ENCODE assay signal across 19 cellular contexts in genomic region chr1:187787696-187788095, GRCh38.
DNase-seq lines count a peak whose midpoint lies in the region; ATAC-seq and TF ChIP-seq lines count a peak whose summit lies in the region.
"Had no signal": no experiment of that assay in that cellular context is flagged by ENCODE, and none has a peak within 500 bp of the region (broad histone marks: within the 10 kb centered on the region; RNA-seq: fewer than 3 reads in every experiment).

No MANE protein-coding gene starts in this region.

- peak overlapping the region; percentile 68 for H2AFZ ChIP-seq in SU-DHL-6 (ENCODE audit: low read depth, low read length, severe bottlenecking)

- no peaks in the 10 kb centered on the region for H3K36me3 ChIP-seq in SU-DHL-6 (ENCODE audit: low read length)
- H3K36me3 ChIP-seq: SJSA1 had no signal

- H3K27me3 Mint-ChIP-seq in nephron (ENCODE audit: low read depth), result no peaks in the 10 kb centered on the region

- TF ChIP-seq CTCF in SU-DHL-6 (IDR thresholded peaks at IDR 0.05; ENCODE audit: insufficient read depth, low read length, poor library complexity, severe bottlenecking) (no peak), nephron (IDR thresholded peaks at IDR 0.05; ENCODE audit: unreplicated experiment in 3 of 3) (no peak), retinal pigment epithelial cell (conservative IDR thresholded peaks at IDR 0.05; ENCODE audit: low read depth, low read length) (no peak)

- no peak overlapping the region for H3K4me2 ChIP-seq in SU-DHL-6 (ENCODE audit: low read depth, low read length, poor library complexity, severe bottlenecking)

- H4K20me1 ChIP-seq in SU-DHL-6 (ENCODE audit: low read depth, low read length), result no peaks in the 10 kb centered on the region

- no peak for ATAC-seq in left ventricle myocardium superior

- no peak overlapping the region for H3K27ac ChIP-seq in SU-DHL-6 (ENCODE audit: low read depth, low read length)
- H3K27ac ChIP-seq: 22Rv1, SJSA1 had no signal

- no peaks in the 10 kb centered on the region for H3K79me2 ChIP-seq in SU-DHL-6 (ENCODE audit: insufficient read depth, low read length)

- H3K36me3 Mint-ChIP-seq in nephron (ENCODE audit: low read depth), result no peaks in the 10 kb centered on the region

- no peaks in the 10 kb centered on the region for H3K9me3 ChIP-seq in SU-DHL-6 (ENCODE audit: insufficient read depth, low read length)

- no peak overlapping the region for H3K9ac ChIP-seq in SU-DHL-6 (ENCODE audit: low read length)

- H3F3A ChIP-seq in SU-DHL-6 (ENCODE audit: insufficient read depth), result no peaks in the 10 kb centered on the region

- H3K9me2 ChIP-seq in SU-DHL-6 (replicated peaks; ENCODE audit: insufficient read depth, low read length), result no peaks in the 10 kb centered on the region

- intact Hi-C loops in left ventricle myocardium superior (cut with micrococcal nuclease), result no loop called here

- H3K27ac Mint-ChIP-seq in nephron, result peak overlapping the region in 2 of 3 experiments; percentile 41 to 79

- H3K9me3 Mint-ChIP-seq in nephron, result peaks cover 1% of the 10 kb centered on the region

- DNase-seq in DMS 273 (lab: John Stamatoyannopoulos, UW; ENCODE audit: unreplicated experiment) (peak; percentile 11), DMS 273 treated with DMSO at 0.1 percent for 48 hours (lab: John Stamatoyannopoulos, UW) (no peak), retinal pigment epithelial cell (ENCODE audit: low read depth) (peak; percentile 52), amniotic stem cell (lab: John Stamatoyannopoulos, UW) (no peak), left ventricle myocardium superior (no peak), AG08395 (ENCODE audit: low spot score) (no peak)
- DNase-seq: NCI-H1048, NCI-H1417, NCI-H1694 treated with DMSO at 0.1 percent for 48 hours, NCI-H2081, NCI-H524, NCI-H774, Right ventricle myocardium superior, RPMI8226, SW 1271 had no signal

- H3K4me1 Mint-ChIP-seq in nephron, result no peaks in the 10 kb centered on the region

- H3K4me3 Mint-ChIP-seq in nephron, result no peak overlapping the region

- H3K27me3 ChIP-seq in SU-DHL-6 (ENCODE audit: low read length), result no peaks in the 10 kb centered on the region
- H3K27me3 ChIP-seq: SJSA1 had no signal

- H3K4me3 ChIP-seq in SU-DHL-6 (ENCODE audit: insufficient read depth, low read length, poor library complexity, severe bottlenecking) (no peak overlapping the region), retinal pigment epithelial cell (ENCODE audit: low read length) (no peak overlapping the region)
- H3K4me3 ChIP-seq: SJSA1 had no signal

Comparison
In these comparisons a context has a peak if more than half of its experiments do, and no peak if none do; other contexts are left out.
1. DNase-seq: peak in DMS 273 (single experiment) and retinal pigment epithelial cell (single experiment); none in DMS 273 treated with DMSO at 0.1 percent for 48 hours (single experiment), amniotic stem cell (single experiment), left ventricle myocardium superior (single experiment) and AG08395 (single experiment).